Comparison of ENCODE assay signal across 5 cellular contexts in genomic region chrX:64389489-64389888, GRCh38. TPM values are rescaled to one million over a fixed set of nuclear protein-coding genes. Genes with fewer than 3 reads are reported as not detected.
"Had no signal": no experiment of that assay in that cellular context is flagged by ENCODE, and none has a peak within 500 bp of the region (broad histone marks: within the 10 kb centered on the region; RNA-seq: fewer than 3 reads in every experiment).

No MANE protein-coding gene starts in this region.

- DNase-seq: IMR-90, KBM-7 had no signal

- H3K27ac Mint-ChIP-seq: IgD-negative memory B cell had no signal

- H3K27me3 Mint-ChIP-seq: IgD-negative memory B cell had no signal

- H3K4me3 ChIP-seq: K562 had no signal

- ATAC-seq: HepG2, K562 had no signal

- H3K4me3 Mint-ChIP-seq: IgD-negative memory B cell had no signal

RNA-seq across cellular contexts. Expression of gene MTMR8, which starts 5.8 kb away (rescaled TPM):
- total RNA-seq: IMR-90 had no signal
- polyA plus RNA-seq: HepG2, IMR-90 had no signal
